In genomic region chr3:49428697-49429100, GRCh38 we compare ENCODE assay signal across 8 cellular contexts. TPM values are rescaled to one million over a fixed set of nuclear protein-coding genes. Genes with fewer than 3 reads are reported as not detected.
A peak's percentile ranks its signal among the peaks of the same experiment; 100 is the strongest.
DNase-seq lines count a peak whose midpoint lies in the region; ATAC-seq and TF ChIP-seq lines count a peak whose summit lies in the region.

No MANE protein-coding gene starts in this region.

- peak overlapping the region; percentile 85 for H3K27ac ChIP-seq in CD4-positive, CD25-positive, alpha-beta regulatory T cell (ENCODE audit: insufficient read depth, low read length, poor library complexity, severe bottlenecking)
- peak overlapping the region; percentile 55 to 95 (median 94) for H3K27ac ChIP-seq in body of pancreas
- H3K27ac ChIP-seq in upper lobe of right lung = peak overlapping the region; percentile 96

- peak in 1 of 3 donors; percentile 53 for DNase-seq in CD4-positive, CD25-positive, alpha-beta regulatory T cell
- DNase-seq in body of pancreas (no peak), lower leg skin (ENCODE audit: low spot score in 2 of 2) (no peak), upper lobe of right lung (no peak), C1 segment of cervical spinal cord (lab: John Stamatoyannopoulos, UW) (no peak), MV-4-11 (lab: John Stamatoyannopoulos, UW) (no peak)

- WGBS in body of pancreas, 2 donors = 3 to 4% methylated on average over 13 of the region's 13 CpGs
- WGBS in lower leg skin, 2 donors = 8 to 9% methylated on average over 13 of the region's 13 CpGs

- peaks cover 0 to 35% (median 24%) of the 10 kb centered on the region in 4 donors for H3K4me1 Mint-ChIP-seq in CD4-positive, CD25-positive, alpha-beta regulatory T cell

- no peaks in the 10 kb centered on the region for H3K27me3 Mint-ChIP-seq in CD4-positive, CD25-positive, alpha-beta regulatory T cell

- H3K4me3 Mint-ChIP-seq in CD4-positive, CD25-positive, alpha-beta regulatory T cell = peak overlapping the region; percentile 93 to 99 (median 95)

- no peaks in the 10 kb centered on the region for H3K27me3 ChIP-seq in CD4-positive, CD25-positive, alpha-beta regulatory T cell (ENCODE audit: control insufficient read depth, insufficient read depth, low read length)
- H3K27me3 ChIP-seq in body of pancreas (no peaks in the 10 kb centered on the region), upper lobe of right lung (no peaks in the 10 kb centered on the region)

- peaks cover 8% of the 10 kb centered on the region for H3K4me1 ChIP-seq in CD4-positive, CD25-positive, alpha-beta regulatory T cell (ENCODE audit: control insufficient read depth, insufficient read depth, low read length, poor library complexity, severe bottlenecking)
- H3K4me1 ChIP-seq in body of pancreas (peaks cover 17% of the 10 kb centered on the region), upper lobe of right lung (peaks cover 15% of the 10 kb centered on the region)

- peak in 1 of 2 donors; percentile 9 for ATAC-seq in CD4-positive, CD25-positive, alpha-beta regulatory T cell (ENCODE audit: low read depth in 2 of 2)
- ATAC-seq in HG03159 (IDR thresholded peaks at IDR 0.05; ENCODE audit: unreplicated experiment) (peak; percentile 11), body of pancreas (no peak), upper lobe of right lung (no peak), GM21360 (IDR thresholded peaks at IDR 0.05; ENCODE audit: unreplicated experiment) (no peak)

- peak overlapping the region in 2 of 3 donors; percentile 94 to 96 for H3K27ac Mint-ChIP-seq in CD4-positive, CD25-positive, alpha-beta regulatory T cell

- H3K36me3 ChIP-seq in CD4-positive, CD25-positive, alpha-beta regulatory T cell (ENCODE audit: control insufficient read depth, insufficient read depth, low read length) = peaks cover 11% of the 10 kb centered on the region
- H3K36me3 ChIP-seq in body of pancreas (replicated peaks in 1 of 2; ENCODE audit: insufficient read depth in 1 of 2, low read depth in 2 of 2) (no peaks in the 10 kb centered on the region), upper lobe of right lung (peaks cover 13% of the 10 kb centered on the region)

- TF ChIP-seq CTCF in body of pancreas (IDR thresholded peaks at IDR 0.05) = peak in 1 of 7 experiments; percentile 16
- TF ChIP-seq CTCF in lower leg skin (IDR thresholded peaks at IDR 0.05) = no peak
- TF ChIP-seq CTCF in upper lobe of right lung (IDR thresholded peaks at IDR 0.05) = no peak

- no peak for TF ChIP-seq POLR2A in body of pancreas (IDR thresholded peaks at IDR 0.05)
- no peak for TF ChIP-seq POLR2A in lower leg skin (IDR thresholded peaks at IDR 0.05)

- H3K36me3 Mint-ChIP-seq in CD4-positive, CD25-positive, alpha-beta regulatory T cell = peaks cover 7% of the 10 kb centered on the region

- no peaks in the 10 kb centered on the region for H3K9me3 ChIP-seq in CD4-positive, CD25-positive, alpha-beta regulatory T cell (ENCODE audit: control insufficient read depth in 2 of 2, low read length in 2 of 2)
- H3K9me3 ChIP-seq in body of pancreas = no peaks in the 10 kb centered on the region
- H3K9me3 ChIP-seq in upper lobe of right lung = no peaks in the 10 kb centered on the region

- intact Hi-C loops in body of pancreas (cut with DNase I) (loop anchor here (10.0 kb wide), 1 partner anchor 84 kb away; the partner anchor contains the start of gene USP4), lower leg skin (cut with DNase I; ENCODE audit: low total_unique reads) (no loop called here), upper lobe of right lung (cut with DNase I) (no loop called here)

- H3K4me3 ChIP-seq in CD4-positive, CD25-positive, alpha-beta regulatory T cell (ENCODE audit: low read depth, low read length) = peak overlapping the region; percentile 81
- H3K4me3 ChIP-seq in body of pancreas (peak overlapping the region; percentile 58 to 70), lower leg skin (ENCODE audit: low read depth, poor library complexity, severe bottlenecking) (peak overlapping the region; percentile 31), upper lobe of right lung (peak overlapping the region; percentile 86)

- no peaks in the 10 kb centered on the region for H3K9me3 Mint-ChIP-seq in CD4-positive, CD25-positive, alpha-beta regulatory T cell

RNA-seq across cellular contexts. Expression of gene NICN1, which starts 0.4 kb away (rescaled TPM):
- 18.7 TPM for total RNA-seq in CD4-positive, CD25-positive, alpha-beta regulatory T cell
- 1 to 10 TPM; 7.2 to 9.2 (median 8.4) TPM for polyA plus RNA-seq in CD4-positive, CD25-positive, alpha-beta regulatory T cell
- total RNA-seq in body of pancreas (1 to 10 TPM; 1.6 to 5.4 TPM), lower leg skin (1 to 10 TPM; 3.4 to 6.7 (median 5.9) TPM), upper lobe of right lung (23.1 TPM)

RNA-seq across cellular contexts. Expression of gene AMT, which starts 6.4 kb away (rescaled TPM):
- 13.3 TPM for total RNA-seq in CD4-positive, CD25-positive, alpha-beta regulatory T cell
- 1 to 10 TPM in 1 of 4 donors, under 1 TPM in 3; 0.29 to 1.1 (median 0.54) TPM for polyA plus RNA-seq in CD4-positive, CD25-positive, alpha-beta regulatory T cell
- total RNA-seq in body of pancreas = 10 to 100 TPM; 10.9 to 27.7 TPM
- 1 to 10 TPM; 1.8 to 9.3 (median 5.4) TPM for total RNA-seq in lower leg skin
- total RNA-seq in upper lobe of right lung = 9.0 TPM

RNA-seq across cellular contexts. Expression of gene TCTA, which starts 16.5 kb away (rescaled TPM):
- total RNA-seq in CD4-positive, CD25-positive, alpha-beta regulatory T cell = 27.6 TPM
- 10 to 100 TPM; 33.5 to 39.7 (median 34.1) TPM for polyA plus RNA-seq in CD4-positive, CD25-positive, alpha-beta regulatory T cell
- total RNA-seq in body of pancreas (10 to 100 TPM; 14.0 to 59.0 TPM), lower leg skin (10 to 100 TPM in 3 of 4 donors, 1 to 10 TPM in 1; 6.6 to 26.4 (median 14.1) TPM), upper lobe of right lung (38.1 TPM)

RNA-seq across cellular contexts. Expression of gene RHOA, which starts 16.9 kb away (rescaled TPM):
- total RNA-seq in CD4-positive, CD25-positive, alpha-beta regulatory T cell = 319 TPM
- polyA plus RNA-seq in CD4-positive, CD25-positive, alpha-beta regulatory T cell = 100 to 1,000 TPM; 602 to 818 (median 680) TPM
- total RNA-seq in body of pancreas (100 to 1,000 TPM; 216 to 252 TPM), lower leg skin (100 to 1,000 TPM; 266 to 511 (median 312) TPM), upper lobe of right lung (543 TPM)

RNA-seq across cellular contexts. Expression of gene DAG1, which starts 41.4 kb away (rescaled TPM):
- total RNA-seq in CD4-positive, CD25-positive, alpha-beta regulatory T cell = 15.7 TPM
- 1 to 10 TPM; 3.2 to 7.0 (median 3.9) TPM for polyA plus RNA-seq in CD4-positive, CD25-positive, alpha-beta regulatory T cell
- total RNA-seq in body of pancreas (10 to 100 TPM; 46.8 to 57.9 TPM), lower leg skin (10 to 100 TPM; 43.0 to 88.0 (median 65.5) TPM), upper lobe of right lung (88.2 TPM)

Comparison
In these comparisons a context has a peak if more than half of its experiments do, and no peak if none do; other contexts are left out.
1. H3K4me3 ChIP-seq: peak in every context shown above with its lines; median percentile 86 in upper lobe of right lung; 81 in CD4-positive, CD25-positive, alpha-beta regulatory T cell; 64 in body of pancreas; 31 in lower leg skin.